21 cellular contexts compared by ENCODE assay signal in genomic region chr10:24904830-24905229, GRCh38.
"Had no signal": no experiment of that assay in that cellular context is flagged by ENCODE, and none has a peak within 500 bp of the region (broad histone marks: within the 10 kb centered on the region; RNA-seq: fewer than 3 reads in every experiment).

No MANE protein-coding gene starts in this region.

- H3K4me1 ChIP-seq: thyroid gland had no signal

- ATAC-seq: left ventricle myocardium superior; naive thymus-derived CD4-positive, alpha-beta T cell; psoas muscle had no signal

- H3K27ac Mint-ChIP-seq: immature natural killer cell, nephron progenitor cell had no signal

- H3K4me3 ChIP-seq: esophagus muscularis mucosa, lung, psoas muscle, sigmoid colon, skin epidermis, suprapubic skin, thyroid gland, upper lobe of left lung, vagina had no signal

- H3K27me3 ChIP-seq: esophagus muscularis mucosa, sigmoid colon, suprapubic skin, thyroid gland, upper lobe of left lung, vagina had no signal

- FAIRE-seq: endometrium, keratinocyte had no signal

- DNase-seq: effector memory CD4-positive, alpha-beta T cell; foreskin fibroblast; immature natural killer cell; left ventricle myocardium superior; mesendoderm; naive thymus-derived CD4-positive, alpha-beta T cell; nephron progenitor cell; psoas muscle; sigmoid colon; stimulated activated CD4-positive, alpha-beta T cell treated with anti-CD3 and anti-CD28 coated beads, Interleukin-12 subunit alpha, Interleukin-12 subunit beta, amount 100 ng/mL, for 4 hours; stimulated activated naive CD4-positive, alpha-beta T cell treated with Interleukin-2 at 50 U/mL for 16 hours; thyroid gland; upper lobe of left lung had no signal

- H3K9me3 ChIP-seq: esophagus muscularis mucosa, psoas muscle, sigmoid colon, suprapubic skin, thyroid gland, upper lobe of left lung, vagina had no signal

- H3K27me3 Mint-ChIP-seq: naive thymus-derived CD4-positive, alpha-beta T cell had no signal

- H3K9me3 Mint-ChIP-seq: immature natural killer cell, nephron progenitor cell had no signal

- H3K4me3 Mint-ChIP-seq: immature natural killer cell; naive thymus-derived CD4-positive, alpha-beta T cell; nephron progenitor cell had no signal

- H3K36me3 ChIP-seq: esophagus muscularis mucosa, sigmoid colon, suprapubic skin, thyroid gland, upper lobe of left lung, vagina had no signal

- H3K27ac ChIP-seq: epithelial cell of prostate, esophagus muscularis mucosa, psoas muscle, sigmoid colon, skin epidermis, suprapubic skin, thyroid gland, upper lobe of left lung, vagina had no signal

- H3K4me1 Mint-ChIP-seq: nephron progenitor cell had no signal
